Comparison of ENCODE assay signal across 23 cellular contexts in genomic region chr13:103066079-103066880, GRCh38. TPM values are rescaled to one million over a fixed set of nuclear protein-coding genes. Genes with fewer than 3 reads are reported as not detected.
A peak's percentile ranks its signal among the peaks of the same experiment; 100 is the strongest.
DNase-seq lines count a peak whose midpoint lies in the region; ATAC-seq, FAIRE-seq and TF ChIP-seq lines count a peak whose summit lies in the region.
"Had no signal": no experiment of that assay in that cellular context is flagged by ENCODE, and none has a peak within 500 bp of the region (broad histone marks: within the 10 kb centered on the region; RNA-seq: fewer than 3 reads in every experiment).

TSS of gene SLC10A2 (minus strand) at chr13:103066417. CDS start at chr13:103066249, 168 bp downstream.

- intact Hi-C loops in left colon (cut with DNase I, micrococcal nuclease): no loop called here

- H3K4me1 ChIP-seq in Peyer's patch: peaks cover 0 to 11% (median 0%) of the 10 kb centered on the region in 4 donors
- peaks cover 3 to 15% of the 10 kb centered on the region in 2 donors for H3K4me1 ChIP-seq in small intestine (ENCODE audit: control insufficient read depth in 2 of 2, insufficient read depth in 1 of 2, low read depth in 1 of 2, low read length in 1 of 2)

- DNase-seq in NCI-H2227 treated with DMSO at 0.1 percent for 48 hours (lab: John Stamatoyannopoulos, UW) (peak; percentile 2), NCI-H2227 (lab: John Stamatoyannopoulos, UW; ENCODE audit: unreplicated experiment) (no peak), Peyer's patch (peak in 2 of 3 donors; percentile 51 to 56), left colon (no peak), small intestine (peak; percentile 74), mesothelial cell of epicardium (ENCODE audit: low spot score in 2 of 2, unreplicated experiment in 2 of 2) (no peak), RPMI8226 (no peak), globus pallidus (ENCODE audit: low spot score) (no peak)
- DNase-seq: 8988T; CD4-positive, alpha-beta memory T cell; DMS79 treated with DMSO at 0.1 percent for 48 hours; GOT3; Kasumi-1; MM.1S; NCI-H187 treated with DMSO at 0.1 percent for 48 hours; NCI-H2171 treated with DMSO at 0.1 percent for 48 hours; NCI-H510A; SIG-M5 had no signal

- TF ChIP-seq CTCF in Peyer's patch (IDR thresholded peaks at IDR 0.05) (no peak), mesothelial cell of epicardium (IDR thresholded peaks at IDR 0.05; ENCODE audit: unreplicated experiment) (no peak)

- peaks cover 0 to 8% (median 0%) of the 10 kb centered on the region in 3 donors for H3K36me3 ChIP-seq in Peyer's patch
- no peaks in the 10 kb centered on the region for H3K36me3 ChIP-seq in small intestine (ENCODE audit: control insufficient read depth in 2 of 2, insufficient read depth in 2 of 2, low read length in 2 of 2)

- H3K4me3 Mint-ChIP-seq in mesothelial cell of epicardium: no peak within 1 kb of the TSS
- H3K4me3 Mint-ChIP-seq: CD4-positive, alpha-beta memory T cell; IgD-negative memory B cell had no signal

- no peaks in the 10 kb centered on the region for H3K9me3 ChIP-seq in Peyer's patch
- H3K9me3 ChIP-seq in small intestine (ENCODE audit: control insufficient read depth, low read depth): no peaks in the 10 kb centered on the region

- no peak within 1 kb of the TSS for H3K27ac Mint-ChIP-seq in mesothelial cell of epicardium
- H3K27ac Mint-ChIP-seq: CD4-positive, alpha-beta memory T cell; IgD-negative memory B cell had no signal

- H3K27me3 ChIP-seq in Peyer's patch (no peaks in the 10 kb centered on the region), small intestine (ENCODE audit: control insufficient read depth in 2 of 2, insufficient read depth in 2 of 2, low read length in 2 of 2) (no peaks in the 10 kb centered on the region)

- peaks cover 15% of the 10 kb centered on the region for H3K4me1 Mint-ChIP-seq in mesothelial cell of epicardium
- H3K4me1 Mint-ChIP-seq: CD4-positive, alpha-beta memory T cell had no signal

- WGBS in small intestine, 3 donors: 47 to 63% (median 51%) methylated on average over 9 of the region's 9 CpGs

- peaks cover 4% of the 10 kb centered on the region for H3K9me3 Mint-ChIP-seq in mesothelial cell of epicardium
- H3K9me3 Mint-ChIP-seq: IgD-negative memory B cell had no signal

- FAIRE-seq in small intestine (lab: Jason Lieb, UNC): peak; percentile 80
- FAIRE-seq: RCC 7860 had no signal

- peak; percentile 28 for ATAC-seq in left colon

- H3K36me3 Mint-ChIP-seq in mesothelial cell of epicardium: no peaks in the 10 kb centered on the region
- H3K36me3 Mint-ChIP-seq: CD4-positive, alpha-beta memory T cell; IgD-negative memory B cell had no signal

- TF ChIP-seq POLR2A in Peyer's patch (IDR thresholded peaks at IDR 0.05): peak in 1 of 2 donors; percentile 11

- H3K27me3 Mint-ChIP-seq in mesothelial cell of epicardium (ENCODE audit: low read depth): peaks cover 9% of the 10 kb centered on the region

- peak within 1 kb of the TSS in 2 of 4 donors; percentile 66 to 89 for H3K27ac ChIP-seq in Peyer's patch
- no peak within 1 kb of the TSS for H3K27ac ChIP-seq in small intestine (ENCODE audit: low read depth in 1 of 2, low read length in 1 of 2)

- peak within 1 kb of the TSS in 3 of 4 donors; percentile 11 to 59 (median 56) for H3K4me3 ChIP-seq in Peyer's patch
- H3K4me3 ChIP-seq in small intestine (ENCODE audit: low read depth in 1 of 2, low read length in 2 of 2): peak within 1 kb of the TSS in 1 of 2 donors; percentile 41

RNA-seq across cellular contexts. Expression of gene SLC10A2, which starts in this region (rescaled TPM):
- total RNA-seq in Peyer's patch (100 to 1,000 TPM in 3 of 4 donors, 1 to 10 TPM in 1; 5.0 to 579 (median 421) TPM), left colon (1 to 10 TPM in 1 of 2 donors, under 1 TPM in 1; 0.09 to 2.5 TPM), mesothelial cell of epicardium (not detected in 3 replicates)
- 1 to 10 TPM; 2.2 to 3.5 (median 3.1) TPM for polyA plus RNA-seq in small intestine
- total RNA-seq: CD4-positive, alpha-beta memory T cell; G401; HT1080 had no signal
- polyA plus RNA-seq: BJ; CD4-positive, alpha-beta memory T cell; IgD-negative memory B cell had no signal

Comparison
In these comparisons a context has a peak if more than half of its experiments do, and no peak if none do; other contexts are left out.
1. DNase-seq: peak in NCI-H2227 treated with DMSO at 0.1 percent for 48 hours (single experiment), Peyer's patch (2 of 3) and small intestine (single experiment); none in NCI-H2227 (single experiment), left colon (0 of 2), mesothelial cell of epicardium (0 of 2), RPMI8226 (single experiment) and globus pallidus (single experiment).